Comparison of ENCODE assay signal across 9 cellular contexts in genomic region chr11:63985812-63986155, GRCh38. TPM values are rescaled to one million over a fixed set of nuclear protein-coding genes. Genes with fewer than 3 reads are reported as not detected.
DNase-seq lines count a peak whose midpoint lies in the region; ATAC-seq, FAIRE-seq and TF ChIP-seq lines count a peak whose summit lies in the region.
"Had no signal": no experiment of that assay in that cellular context is flagged by ENCODE, and none has a peak within 500 bp of the region (broad histone marks: within the 10 kb centered on the region; RNA-seq: fewer than 3 reads in every experiment).

No MANE protein-coding gene starts in this region.

- peaks cover 24% of the 10 kb centered on the region for H3K4me1 Mint-ChIP-seq in T-helper 17 cell

- peaks cover 9 to 13% of the 10 kb centered on the region in 2 donors for H3K4me1 ChIP-seq in kidney (ENCODE audit: control insufficient read depth in 1 of 2, insufficient read depth in 1 of 2, low read depth in 1 of 2, low read length in 2 of 2)

- DNase-seq in T-helper 17 cell, result peak; percentile 45 to 57 (median 49)
- no peak for DNase-seq in astrocyte of the cerebellum (ENCODE audit: low read depth)
- DNase-seq in kidney, result peak; percentile 85
- peak in 2 of 3 donors; percentile 25 to 51 for DNase-seq in stimulated activated CD4-positive, alpha-beta T cell treated with anti-CD3 and anti-CD28 coated beads, TNF-alpha, amount 100 ng/mL, for 1 hour (ENCODE audit: low read depth in 3 of 3, low spot score in 1 of 3)
- DNase-seq in cortex of kidney (lab: John Stamatoyannopoulos, UW), result no peak
- no peak for DNase-seq in OCI-M2 (lab: John Stamatoyannopoulos, UW; ENCODE audit: unreplicated experiment)

- H3K27ac Mint-ChIP-seq in T-helper 17 cell, result peak overlapping the region; percentile 97

- H3K4me3 ChIP-seq in GM08714 (ENCODE audit: low read length) (peak overlapping the region; percentile 79; the same call in 1 of the 2 replicates), astrocyte of the cerebellum (ENCODE audit: low read depth, low read length) (peak overlapping the region; percentile 82), kidney (ENCODE audit: low read length in 2 of 2) (peak overlapping the region; percentile 83 to 92)

- no peak for FAIRE-seq in kidney (lab: Jason Lieb, UNC)

- H3K36me3 Mint-ChIP-seq in T-helper 17 cell (ENCODE audit: low read depth), result peaks cover 2% of the 10 kb centered on the region

- H3K27me3 Mint-ChIP-seq in T-helper 17 cell, result no peaks in the 10 kb centered on the region

- H3K36me3 ChIP-seq in kidney (ENCODE audit: control insufficient read depth in 1 of 2, insufficient read depth in 2 of 2, low read length in 2 of 2), result peaks cover 0 to 10% of the 10 kb centered on the region in 2 donors

- in situ Hi-C loops in astrocyte of the cerebellum (cut with HindIII; ENCODE audit: low sequenced_read_pairs), result no loop called here

- no peaks in the 10 kb centered on the region for H3K9me3 ChIP-seq in T-helper 17 cell (ENCODE audit: control insufficient read depth, low read length, poor library complexity, severe bottlenecking)
- no peaks in the 10 kb centered on the region for H3K9me3 ChIP-seq in kidney (ENCODE audit: control insufficient read depth in 1 of 2, low read length in 2 of 2)

- peak overlapping the region; percentile 32 to 70 for H3K9ac ChIP-seq in kidney (ENCODE audit: low read length in 2 of 2)

- TF ChIP-seq CTCF in astrocyte of the cerebellum (IDR thresholded peaks at IDR 0.05; ENCODE audit: low read depth, low read length, missing control alignments), result no peak
- no peak for TF ChIP-seq CTCF in kidney (IDR thresholded peaks at IDR 0.05; ENCODE audit: borderline replicate concordance, extremely low read depth, insufficient read depth)

- peak overlapping the region; percentile 98 for H3K4me3 Mint-ChIP-seq in T-helper 17 cell

- H3K27ac ChIP-seq in kidney (ENCODE audit: low read depth in 2 of 2, low read length in 2 of 2), result peak overlapping the region; percentile 78 to 80

- ATAC-seq in HG02852 (IDR thresholded peaks at IDR 0.05; ENCODE audit: unreplicated experiment) (peak; percentile 48), T-helper 17 cell (peak; percentile 84)

- intact Hi-C loops in kidney (cut with DNase I), result no loop called here

RNA-seq across cellular contexts. Expression of gene OTUB1, which starts 0.5 kb away (rescaled TPM):
- 10 to 100 TPM; 62.2 to 65.1 TPM for total RNA-seq in T-helper 17 cell
- 69.0 TPM for total RNA-seq in kidney
- 118 TPM for polyA plus RNA-seq in kidney (ENCODE audit: insufficient read depth, low read depth, low replicate concordance)

RNA-seq across cellular contexts. Expression of gene COX8A, which starts 11.4 kb away (rescaled TPM):
- total RNA-seq in T-helper 17 cell, result 100 to 1,000 TPM; 108 to 129 TPM
- total RNA-seq in kidney, result 320 TPM
- polyA plus RNA-seq in kidney (ENCODE audit: insufficient read depth, low read depth, low replicate concordance), result 2,092 TPM

RNA-seq across cellular contexts. Expression of gene NAA40, which starts 47.0 kb away (rescaled TPM):
- 10 to 100 TPM; 16.6 to 19.3 TPM for total RNA-seq in T-helper 17 cell
- 27.2 TPM for total RNA-seq in kidney
- polyA plus RNA-seq in kidney (ENCODE audit: insufficient read depth, low read depth, low replicate concordance), result 11.8 TPM

RNA-seq across cellular contexts. Expression of gene FLRT1, which starts 49.9 kb away (rescaled TPM):
- not detected for total RNA-seq in T-helper 17 cell
- 0.66 TPM for total RNA-seq in kidney
- polyA plus RNA-seq in kidney (ENCODE audit: insufficient read depth, low read depth, low replicate concordance), result 1.5 TPM
- total RNA-seq: T-helper 2 cell treated with Interferon-gamma antibody and Interleukin-4, amounts not matched to agents 100 ng/mL and 5 ng/mL, for 36 hours had no signal

Comparison
In these comparisons a context has a peak if more than half of its experiments do, and no peak if none do; other contexts are left out.
1. DNase-seq: peak in T-helper 17 cell (3 of 3), kidney (single experiment) and stimulated activated CD4-positive, alpha-beta T cell treated with anti-CD3 and anti-CD28 coated beads, TNF-alpha, amount 100 ng/mL, for 1 hour (2 of 3); none in astrocyte of the cerebellum (single experiment), cortex of kidney (single experiment) and OCI-M2 (single experiment).
2. Peak in every context shown above with its lines, with median percentiles within 50 percentile points of each other: H3K4me3 ChIP-seq.